Comparison of ENCODE assay signal across 9 cellular contexts in genomic region chr9:32431940-32432555, GRCh38. TPM values are rescaled to one million over a fixed set of nuclear protein-coding genes. Genes with fewer than 3 reads are reported as not detected.
A peak's percentile ranks its signal among the peaks of the same experiment; 100 is the strongest.
DNase-seq lines count a peak whose midpoint lies in the region; ATAC-seq, FAIRE-seq and TF ChIP-seq lines count a peak whose summit lies in the region.
"Had no signal": no experiment of that assay in that cellular context is flagged by ENCODE, and none has a peak within 500 bp of the region (broad histone marks: within the 10 kb centered on the region; RNA-seq: fewer than 3 reads in every experiment).

No MANE protein-coding gene starts in this region.

- H3K27ac ChIP-seq in PC-3 (ENCODE audit: low read length) (no peak overlapping the region), GM12878 (ENCODE audit: control insufficient read depth, insufficient read depth) (no peak overlapping the region), HepG2 (ENCODE audit: extremely low read length, insufficient read depth, low read length) (no peak overlapping the region)

- H3K79me2 ChIP-seq in PC-3 (ENCODE audit: low read length) (no peaks in the 10 kb centered on the region), GM12878 (ENCODE audit: control insufficient read depth, insufficient read depth, low read length) (no peaks in the 10 kb centered on the region), HepG2 (ENCODE audit: insufficient read depth, low read length) (no peaks in the 10 kb centered on the region)

- TF ChIP-seq RAD21 in GM12878 (IDR thresholded peaks at IDR 0.05; ENCODE audit: insufficient read depth, low read depth, low read length) = peak; percentile 29; the same call in 1 of the 2 replicates
- peak; percentile 57 for TF ChIP-seq RAD21 in HepG2 (CRISPR knock-in tag; IDR thresholded peaks at IDR 0.05)

- no peaks in the 10 kb centered on the region for H3K9me3 ChIP-seq in PC-3 (ENCODE audit: low read length)
- H3K9me3 ChIP-seq in GM12878 (replicated peaks; ENCODE audit: control insufficient read depth, insufficient read depth, low read length) = no peaks in the 10 kb centered on the region
- no peaks in the 10 kb centered on the region for H3K9me3 ChIP-seq in HepG2 (ENCODE audit: low read length)

- intact Hi-C loops in PC-3 (cut with micrococcal nuclease) = loop anchor here (1.0 to 5.0 kb wide), 2 partner anchors 53 to 140 kb away; partner anchors contain the start of gene NDUFB6
- intact Hi-C loops in GM12878 (cut with micrococcal nuclease; ENCODE audit: unreplicated experiment) = loop anchor here (1.0 to 5.0 kb wide), 2 partner anchors 53 to 140 kb away; partner anchors contain the start of gene NDUFB6
- intact Hi-C loops in HepG2 (cut with micrococcal nuclease; ENCODE audit: unreplicated experiment) = loop anchor here (1.0 to 10.0 kb wide), 3 partner anchors 53 to 533 kb away; no protein-coding TSS in a partner anchor

- POLR2A ChIA-PET in PC-3 (lab: Charles Lee; ENCODE audit: unreplicated experiment) (no interaction called here), GM12878 (lab: Charles Lee) (no interaction called here), HepG2 (lab: Yijun Ruan, JAX) (interaction anchor here (1.5 kb wide), 1 partner anchor 48 kb away, joined by 6 read pairs; the partner anchor contains the start of gene ACO1)

- BruUV-seq in PC-3 (replicated peaks; lab: Mats Ljungman, UMichigan) = no TSS peak
- BruUV-seq in GM12878 (replicated peaks; lab: Mats Ljungman, UMichigan) = no TSS peak
- no TSS peak for BruUV-seq in HepG2 (replicated peaks; lab: Mats Ljungman, UMichigan)

- RAD21 ChIA-PET in GM12878 (lab: Charles Lee; ENCODE audit: unreplicated experiment) = interaction anchor here (2.4 kb wide), 1 partner anchor 53 kb away, joined by 11 read pairs; no protein-coding TSS in a partner anchor

- in situ Hi-C loops in GM12878 (cut with MboI) (no loop called here), HepG2 (cut with HindIII; ENCODE audit: extremely low pct_ligation_motif_present, low pct_unique_long_range_greater_than_20kb) (loop anchor here (5.0 kb wide), 1 partner anchor 50 kb away; the partner anchor contains the start of gene ACO1)

- H3K36me3 ChIP-seq in PC-3 (ENCODE audit: low read depth, low read length) (peaks cover 6% of the 10 kb centered on the region; the same call in 1 of the 2 replicates), GM12878 (ENCODE audit: control insufficient read depth in 2 of 2, insufficient read depth in 2 of 2, low read length in 1 of 2) (no peaks in the 10 kb centered on the region), HepG2 (replicated peaks in 1 of 2; ENCODE audit: control insufficient read depth in 1 of 2, insufficient read depth in 2 of 2, low read length in 2 of 2) (peaks cover 13 to 61% of the 10 kb centered on the region in 2 experiments)

- ATAC-seq in GM18498 (IDR thresholded peaks at IDR 0.05; ENCODE audit: unreplicated experiment) (peak; percentile 43), PC-3 (peak; percentile 82), GM12878 (peak; percentile 72), HepG2 (peak; percentile 93), HG03520 (IDR thresholded peaks at IDR 0.05; ENCODE audit: unreplicated experiment) (no peak), GM19397 (IDR thresholded peaks at IDR 0.05; ENCODE audit: unreplicated experiment) (no peak)

- peaks cover 25% of the 10 kb centered on the region for H3K4me1 ChIP-seq in PC-3 (ENCODE audit: insufficient read depth, low read length)
- no peaks in the 10 kb centered on the region for H3K4me1 ChIP-seq in GM12878 (ENCODE audit: control insufficient read depth, insufficient read depth, low read length)
- peaks cover 12% of the 10 kb centered on the region for H3K4me1 ChIP-seq in HepG2 (ENCODE audit: insufficient read depth, low read length)

- no peak for TF ChIP-seq POLR2A in GM12878 (IDR thresholded peaks at IDR 0.05; ENCODE audit: low read depth, low read length)
- no peak for TF ChIP-seq POLR2A in HepG2 (IDR thresholded peaks at IDR 0.05; ENCODE audit: insufficient read depth in 1 of 2, low read depth in 2 of 2, low read length in 2 of 2)

- SMC1A ChIA-PET in GM12878 (lab: Charles Lee; ENCODE audit: uncharacterized antibody, unreplicated experiment) = interaction anchor here (0.6 to 2.5 kb wide), 5 partner anchors 8 to 177 kb away, joined by 3 to 24 read pairs (median 3); no protein-coding TSS in a partner anchor

- H2AFZ ChIP-seq in PC-3 (ENCODE audit: low read length) = no peak overlapping the region
- no peak overlapping the region for H2AFZ ChIP-seq in GM12878 (ENCODE audit: control insufficient read depth, low read depth, low read length)
- no peak overlapping the region for H2AFZ ChIP-seq in HepG2 (ENCODE audit: low read length)

- H3K4me3 ChIP-seq in PC-3 (ENCODE audit: low read length) (no peak overlapping the region), GM12878 (no peak overlapping the region), HepG2 (replicated peaks in 1 of 3; ENCODE audit: insufficient read depth in 1 of 3, low read depth in 2 of 3, low read length in 3 of 3) (no peak overlapping the region)

- H4K20me1 ChIP-seq in PC-3 (ENCODE audit: low read length) = no peaks in the 10 kb centered on the region
- no peaks in the 10 kb centered on the region for H4K20me1 ChIP-seq in GM12878 (ENCODE audit: control insufficient read depth, insufficient read depth)
- H4K20me1 ChIP-seq in HepG2 (ENCODE audit: insufficient read depth, low read length) = no peaks in the 10 kb centered on the region

- H3K9me2 ChIP-seq in PC-3 (replicated peaks; ENCODE audit: low read length) = no peaks in the 10 kb centered on the region

- CTCF ChIA-PET in PC-3 (lab: Charles Lee) = interaction anchor here (1.0 kb wide), 2 partner anchors 48 to 53 kb away, joined by 6 to 7 read pairs; partner anchors contain the start of gene ACO1
- CTCF ChIA-PET in GM12878 (lab: Yijun Ruan, JAX) = interaction anchor here (0.6 to 4.7 kb wide), 11 partner anchors 8 to 149 kb away, joined by 3 to 50 read pairs (median 4); partner anchors contain the start of gene RIGI
- CTCF ChIA-PET in HepG2 (lab: Yijun Ruan, JAX; ENCODE audit: low intra/inter-chr PET ratio, low total read pairs) = interaction anchor here (4.1 kb wide), 1 partner anchor 53 kb away, joined by 68 read pairs; no protein-coding TSS in a partner anchor

- no peaks in the 10 kb centered on the region for H3K27me3 ChIP-seq in PC-3 (ENCODE audit: low read length)
- no peaks in the 10 kb centered on the region for H3K27me3 ChIP-seq in GM12878 (replicated peaks in 1 of 2; ENCODE audit: control insufficient read depth in 2 of 2, insufficient read depth in 2 of 2, low read length in 1 of 2)
- H3K27me3 ChIP-seq in HepG2 (ENCODE audit: control insufficient read depth in 1 of 2, insufficient read depth in 2 of 2, low read length in 2 of 2) = no peaks in the 10 kb centered on the region

- no peak for TF ChIP-seq EP300 in GM12878 (IDR thresholded peaks at IDR 0.05; ENCODE audit: borderline replicate concordance in 1 of 2, control insufficient read depth in 1 of 2, low read depth in 2 of 2, low read length in 2 of 2)
- TF ChIP-seq EP300 in HepG2 (IDR thresholded peaks at IDR 0.05; ENCODE audit: low read depth in 2 of 2, low read length in 2 of 2) = no peak
- no peak for TF ChIP-seq EP300 in HepG2 (CRISPR knock-in tag; IDR thresholded peaks at IDR 0.05; ENCODE audit: borderline replicate concordance)

- H3F3A ChIP-seq in PC-3 (ENCODE audit: low read length, unreplicated experiment) = no peaks in the 10 kb centered on the region

- H3K4me2 ChIP-seq in PC-3 (ENCODE audit: low read length) (no peak overlapping the region), GM12878 (ENCODE audit: control insufficient read depth, insufficient read depth) (no peak overlapping the region), HepG2 (ENCODE audit: low read depth, low read length) (no peak overlapping the region)

- FAIRE-seq in GM12878 (lab: Jason Lieb, UNC) (no peak), HepG2 (lab: Jason Lieb, UNC) (no peak)
- FAIRE-seq: islet of Langerhans had no signal

- peak; percentile 18 for DNase-seq in AG09319 (ENCODE audit: extremely low read depth, low read depth)
- peak; percentile 36 for DNase-seq in PC-3
- DNase-seq in GM12878 (ENCODE audit: low read depth, low spot score) = no peak
- peak; percentile 33 for DNase-seq in HepG2 (ENCODE audit: low spot score)
- peak; percentile 2 to 11 for DNase-seq in stimulated activated CD8-positive, alpha-beta memory T cell treated with anti-CD3 and anti-CD28 coated beads, Interleukin-7, amount 100 ng/mL, for 4 hours (ENCODE audit: low read depth in 2 of 2)

- no peak overlapping the region for H3K9ac ChIP-seq in PC-3 (ENCODE audit: low read length)
- no peak overlapping the region for H3K9ac ChIP-seq in GM12878 (ENCODE audit: control insufficient read depth, insufficient read depth, low read length)
- no peak overlapping the region for H3K9ac ChIP-seq in HepG2 (ENCODE audit: insufficient read depth, low read depth, low read length)

- WGBS in GM12878 (ENCODE audit: insufficient coverage, insufficient replicate concordance, low lambda C conversion rate, missing lambda C conversion rate) = 70% methylated on average over 10 of the region's 10 CpGs
- WGBS in HepG2 (ENCODE audit: low lambda C conversion rate) = 73% methylated on average over 9 of the region's 10 CpGs

- TF ChIP-seq CTCF in AG09319 (IDR thresholded peaks at IDR 0.05; ENCODE audit: low read depth, low read length) (peak; percentile 52), PC-3 (conservative IDR thresholded peaks at IDR 0.05; ENCODE audit: low read depth, low read length) (peak; percentile 63), GM12878 (IDR thresholded peaks at IDR 0.05 in 2 of 3, conservative IDR thresholded peaks at IDR 0.05 in 1 of 3; ENCODE audit: control insufficient read depth in 2 of 3, extremely low read depth in 1 of 3, insufficient read depth in 1 of 3, low read depth in 3 of 3, low read length in 3 of 3) (peak; percentile 33 to 46 (median 39); a peak in 5 of 6 replicates), HepG2 (CRISPR knock-in tag; IDR thresholded peaks at IDR 0.05) (peak; percentile 72)

RNA-seq across cellular contexts. Expression of gene ACO1, which starts 47.6 kb away (rescaled TPM):
- total RNA-seq in PC-3 (2014; rRNA removed) (20.8 and 26.0 TPM in 2 replicates), GM12878 (2014; rRNA removed) (3.0 and 3.3 TPM in 2 replicates), GM12878 (2014; rRNA removed; fragmentation: Illumina TruSeq; extraction: Trizol) (2.4 and 3.2 TPM in 2 replicates), GM12878 (2021) (3.4 and 3.5 TPM in 2 replicates), HepG2 (2016; rRNA removed; fragmentation: Illumina TruSeq; extraction: Trizol) (48.2 and 68.9 TPM in 2 replicates)
- total RNA-seq in GM12878 (2013; cell fraction: nucleolus; rRNA removed) = 1.6 and 1.8 TPM in 2 replicates
- polyA plus RNA-seq in GM12878 (2011; ENCODE audit: low read depth) = 5.2 TPM
- polyA plus RNA-seq in GM12878 (2011; rRNA removed) (5.6 and 6.4 TPM in 2 replicates), GM12878 (2014; fragmentation: Illumina TruSeq; extraction: Trizol) (3.3 and 3.5 TPM in 2 replicates), GM12878 (2014; fragmentation: Nextera tagmentation; extraction: Ambion mirVana) (under 1 TPM; 0.21 to 0.53 TPM), GM12878 (2014; rRNA removed) (2.5 and 2.9 TPM in 2 replicates), GM12878 (2016; fragmentation: Nextera tagmentation; extraction: Ambion mirVana) (1 to 10 TPM; 4.2 to 6.5 TPM), HepG2 (2011; rRNA removed) (18.2 and 20.1 TPM in 2 replicates)
- 4.4 and 4.5 TPM in 2 replicates for polyA plus RNA-seq in GM12878 (2011; cell fraction: cytosol; rRNA removed)
- polyA plus RNA-seq in GM12878 (2011; cell fraction: nucleus; rRNA removed) = 3.0 and 3.7 TPM in 2 replicates
- 5.9 and 7.7 TPM in 2 replicates for polyA plus RNA-seq in GM12878 (2012)
- polyA minus RNA-seq in GM12878 (2011; rRNA and poly(A)+ RNA removed) = 7.1 TPM in 2 replicates
- 1.4 and 1.7 TPM in 2 replicates for polyA minus RNA-seq in GM12878 (2011; cell fraction: cytosol; rRNA and poly(A)+ RNA removed)
- polyA minus RNA-seq in GM12878 (2011; cell fraction: nucleus; rRNA and poly(A)+ RNA removed) = 0.97 and 1.1 TPM in 2 replicates
- 2.2 and 2.8 TPM in 2 replicates for total RNA-seq in HepG2 (2016; cell fraction: cytosol; rRNA removed; fragmentation: Illumina TruSeq; extraction: Trizol; ENCODE audit: low read depth)
- 47.4 and 67.6 TPM in 2 replicates for total RNA-seq in HepG2 (2016; cell fraction: insoluble cytoplasmic fraction; rRNA removed; fragmentation: Illumina TruSeq; extraction: Trizol)
- 12.2 and 12.8 TPM in 2 replicates for total RNA-seq in HepG2 (2016; cell fraction: membrane; rRNA removed; fragmentation: Illumina TruSeq; extraction: Trizol)
- total RNA-seq in HepG2 (2016; cell fraction: nucleus; rRNA removed; fragmentation: Illumina TruSeq; extraction: Trizol) = 29.5 and 29.9 TPM in 2 replicates
- polyA plus RNA-seq in HepG2 (2011; cell fraction: cytosol; rRNA removed) = 16.7 and 19.7 TPM in 2 replicates
- polyA plus RNA-seq in HepG2 (2011; cell fraction: nucleus; rRNA removed) = 9.5 and 11.8 TPM in 2 replicates
- polyA plus RNA-seq in HepG2 (2012) = 16.9 and 21.1 TPM in 2 replicates
- 1.9 and 2.4 TPM in 2 replicates for polyA plus RNA-seq in HepG2 (2016; cell fraction: cytosol; fragmentation: Illumina TruSeq; extraction: Trizol; ENCODE audit: low read depth)
- 48.7 and 51.7 TPM in 2 replicates for polyA plus RNA-seq in HepG2 (2016; cell fraction: insoluble cytoplasmic fraction; fragmentation: Illumina TruSeq; extraction: Trizol; ENCODE audit: low read depth)
- 5.4 and 5.5 TPM in 2 replicates for polyA plus RNA-seq in HepG2 (2016; cell fraction: membrane; fragmentation: Illumina TruSeq; extraction: Trizol; ENCODE audit: low read depth)
- 19.4 and 21.0 TPM in 2 replicates for polyA plus RNA-seq in HepG2 (2016; cell fraction: nucleus; fragmentation: Illumina TruSeq; extraction: Trizol; ENCODE audit: insufficient read depth, low read depth)
- 33.7 and 43.0 TPM in 2 replicates for polyA minus RNA-seq in HepG2 (2011; rRNA and poly(A)+ RNA removed; ENCODE audit: low replicate concordance)
- 21.6 and 23.6 TPM in 2 replicates for polyA minus RNA-seq in HepG2 (2011; cell fraction: cytosol; rRNA and poly(A)+ RNA removed)
- polyA minus RNA-seq in HepG2 (2011; cell fraction: nucleus; rRNA and poly(A)+ RNA removed) = 26.0 and 30.2 TPM in 2 replicates

Comparison
In these comparisons a context has a peak if more than half of its experiments do, and no peak if none do; other contexts are left out.
1. ATAC-seq: peak in GM18498 (single experiment), PC-3 (single experiment), GM12878 (single experiment) and HepG2 (single experiment); none in HG03520 (single experiment) and GM19397 (single experiment).
2. Peak in every context shown above with its lines, with median percentiles within 50 percentile points of each other: CTCF ChIP-seq.